28 cellular contexts compared by ENCODE assay signal in the genomic region with DNA sequence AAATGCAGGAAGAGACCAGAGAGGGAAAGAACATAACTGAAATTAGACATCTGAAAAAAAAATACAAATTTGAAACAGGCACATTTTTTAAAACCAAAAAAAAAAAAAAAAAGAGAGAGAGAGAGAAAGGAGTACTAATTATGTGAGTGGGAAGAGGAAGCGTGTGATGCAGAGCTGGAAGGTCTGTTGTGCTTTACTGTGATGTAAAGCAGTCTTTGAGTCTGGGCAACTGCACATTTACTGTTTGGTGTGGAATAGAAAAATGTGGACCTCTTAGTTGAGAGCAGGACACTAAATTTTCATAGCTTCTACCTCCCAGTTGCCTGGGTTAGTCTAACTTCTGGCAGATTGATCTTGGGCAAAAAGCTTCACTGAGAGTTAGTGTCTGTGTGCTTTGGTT. TPM values are rescaled to one million over a fixed set of nuclear protein-coding genes. Genes with fewer than 3 reads are reported as not detected.
"Had no signal": no experiment of that assay in that cellular context is flagged by ENCODE, and none has a peak within 500 bp of the region (broad histone marks: within the 10 kb centered on the region; RNA-seq: fewer than 3 reads in every experiment).

No MANE protein-coding gene starts in this region.

- H3K9me3 ChIP-seq: ascending aorta, ovary, right lobe of liver, thoracic aorta had no signal

- H3K4me3 ChIP-seq: ascending aorta, cardiac muscle cell, coronary artery, dorsolateral prefrontal cortex, hepatocyte, ovary, right lobe of liver, thoracic aorta had no signal

- DNase-seq: activated B cell treated with CpG ODN at 0.5 μM for 24 hours; activated CD4-positive, alpha-beta T cell treated with anti-CD3 and anti-CD28 coated beads for 36 hours; activated CD8-positive, alpha-beta memory T cell treated with anti-CD3 and anti-CD28 coated beads for 24 hours; activated effector memory CD4-positive, alpha-beta T cell treated with Interleukin-2 at 50 U/mL for 16 hours; activated naive CD4-positive, alpha-beta T cell treated with anti-CD3 and anti-CD28 coated beads for 36 hours; activated naive CD8-positive, alpha-beta T cell treated with anti-CD3 and anti-CD28 coated beads for 36 hours; cerebellar nuclear complex; dorsolateral prefrontal cortex; effector memory CD4-positive, alpha-beta T cell; glutamatergic neuron; islet precursor cell; left ventricle myocardium superior; nephron progenitor cell; ovary; right lobe of liver; stimulated activated CD4-positive, alpha-beta T cell treated with anti-CD3 and anti-CD28 coated beads, Interleukin-2, amount 100 ng/mL, for 48 hours; trophoblast cell had no signal

- H3K79me2 ChIP-seq: hepatocyte had no signal

- H2AFZ ChIP-seq: hepatocyte had no signal

- H3K4me2 ChIP-seq: hepatocyte had no signal

- H3K27me3 ChIP-seq: ascending aorta, ovary, right lobe of liver had no signal

- ATAC-seq: activated CD4-positive, alpha-beta T cell treated with anti-CD3 and anti-CD28 coated beads for 36 hours; left ventricle myocardium superior had no signal

- H3K36me3 ChIP-seq: ascending aorta, cardiac muscle cell, ovary, right lobe of liver, thoracic aorta had no signal

- H3K27ac ChIP-seq: ascending aorta, cardiac muscle cell, coronary artery, dorsolateral prefrontal cortex, hepatocyte, ovary, right lobe of liver, thoracic aorta had no signal

- H3K4me1 ChIP-seq: ascending aorta, right lobe of liver had no signal

RNA-seq across cellular contexts. Expression of a gene that starts 16.5 kb away (rescaled TPM):
- total RNA-seq: activated B cell treated with CpG ODN at 0.5 μM for 24 hours; activated CD4-positive, alpha-beta T cell treated with anti-CD3 and anti-CD28 coated beads for 36 hours; activated naive CD4-positive, alpha-beta T cell treated with anti-CD3 and anti-CD28 coated beads for 36 hours; activated naive CD8-positive, alpha-beta T cell treated with anti-CD3 and anti-CD28 coated beads for 36 hours; ascending aorta; cardiac muscle cell; epithelial cell of proximal tubule; hepatocyte; lung microvascular endothelial cell; mesenteric fat pad; progenitor cell of endocrine pancreas; subcutaneous adipose tissue; thoracic aorta had no signal
- polyA plus RNA-seq: cardiac muscle cell, hepatocyte had no signal

RNA-seq across cellular contexts. Expression of a gene that starts 31.2 kb away (rescaled TPM):
- total RNA-seq: ascending aorta, skeletal muscle tissue, thoracic aorta had no signal
